Comparison of ENCODE assay signal across 29 cellular contexts in genomic region chr11:45432100-45432499, GRCh38.
"Had no signal": no experiment of that assay in that cellular context is flagged by ENCODE, and none has a peak within 500 bp of the region (broad histone marks: within the 10 kb centered on the region; RNA-seq: fewer than 3 reads in every experiment).

No MANE protein-coding gene starts in this region.

- H3K9me3 ChIP-seq: esophagus squamous epithelium, heart right ventricle, ovary, right lobe of liver, suprapubic skin, thyroid gland, vagina had no signal

- FAIRE-seq: endometrium, kidney, small intestine had no signal

- H3K27me3 ChIP-seq: ovary, right lobe of liver, thyroid gland, vagina had no signal

- H3K4me3 Mint-ChIP-seq: natural killer cell; stimulated activated naive CD8-positive, alpha-beta T cell treated with anti-CD3 and anti-CD28 coated beads, Interleukin-15, amount 100 ng/mL, for 72 hours had no signal

- DNase-seq: dermis blood vessel endothelial cell; effector memory CD4-positive, alpha-beta T cell; erythroblast; esophagus squamous epithelium; foreskin melanocyte; glutamatergic neuron; heart right ventricle; hippocampal formation; kidney; mesenchymal stem cell; natural killer cell; occipital lobe; ovary; posterior cingulate gyrus; retina; right lobe of liver; small intestine; stimulated activated CD4-positive, alpha-beta T cell treated with anti-CD3 and anti-CD28 coated beads, Interleukin-1b, Interleukin-23, amount 100 ng/mL, for 48 hours; stimulated activated CD4-positive, alpha-beta T cell treated with anti-CD3 and anti-CD28 coated beads, Interleukin-4, amount 100 ng/mL, for 1 hour; stimulated activated CD8-positive, alpha-beta memory T cell treated with anti-CD3 and anti-CD28 coated beads, Interleukin-4, amount 100 ng/mL, for 48 hours; stimulated activated naive CD4-positive, alpha-beta T cell; stimulated activated naive CD8-positive, alpha-beta T cell treated with anti-CD3 and anti-CD28 coated beads, Interleukin-15, amount 100 ng/mL, for 72 hours; thyroid gland; trophoblast cell had no signal

- H3K36me3 Mint-ChIP-seq: natural killer cell had no signal

- H3K9me3 Mint-ChIP-seq: natural killer cell; stimulated activated naive CD8-positive, alpha-beta T cell treated with anti-CD3 and anti-CD28 coated beads, Interleukin-15, amount 100 ng/mL, for 72 hours had no signal

- H3K27ac ChIP-seq: coronary artery, esophagus squamous epithelium, heart right ventricle, ovary, right lobe of liver, suprapubic skin, thyroid gland, vagina had no signal

- H3K27ac Mint-ChIP-seq: natural killer cell; stimulated activated naive CD8-positive, alpha-beta T cell treated with anti-CD3 and anti-CD28 coated beads, Interleukin-15, amount 100 ng/mL, for 72 hours had no signal

- ATAC-seq: heart right ventricle; left lobe of liver; natural killer cell; right lobe of liver; stimulated activated naive CD8-positive, alpha-beta T cell treated with anti-CD3 and anti-CD28 coated beads, Interleukin-15, amount 100 ng/mL, for 72 hours had no signal

- H3K4me3 ChIP-seq: coronary artery, esophagus squamous epithelium, heart right ventricle, ovary, right lobe of liver, suprapubic skin, thyroid gland, vagina had no signal

- H3K36me3 ChIP-seq: esophagus squamous epithelium, heart right ventricle, ovary, right lobe of liver, suprapubic skin, thyroid gland, vagina had no signal

- H3K4me1 ChIP-seq: esophagus squamous epithelium, heart right ventricle, right lobe of liver, suprapubic skin, thyroid gland, vagina had no signal

- H3K4me1 Mint-ChIP-seq: natural killer cell; stimulated activated naive CD8-positive, alpha-beta T cell treated with anti-CD3 and anti-CD28 coated beads, Interleukin-15, amount 100 ng/mL, for 72 hours had no signal
